11 cellular contexts compared by ENCODE assay signal in genomic region chr12:110591508-110592051, GRCh38. TPM values are rescaled to one million over a fixed set of nuclear protein-coding genes. Genes with fewer than 3 reads are reported as not detected.
DNase-seq lines count a peak whose midpoint lies in the region; ATAC-seq and TF ChIP-seq lines count a peak whose summit lies in the region.
"Had no signal": no experiment of that assay in that cellular context is flagged by ENCODE, and none has a peak within 500 bp of the region (broad histone marks: within the 10 kb centered on the region; RNA-seq: fewer than 3 reads in every experiment).

No MANE protein-coding gene starts in this region.

- H3K27me3 ChIP-seq in CD8-positive, alpha-beta memory T cell (ENCODE audit: insufficient read depth, low read length, poor library complexity, severe bottlenecking), result no peaks in the 10 kb centered on the region

- no peak overlapping the region for H3K4me3 Mint-ChIP-seq in CD8-positive, alpha-beta memory T cell
- no peak overlapping the region for H3K4me3 Mint-ChIP-seq in dendritic cell treated with granulocyte-macrophage colony-stimulating factor and Interleukin-4, amounts not matched to agents 40 ng/mL and 50 ng/mL, for 4 days
- peak overlapping the region; percentile 39 for H3K4me3 Mint-ChIP-seq in nephron progenitor cell

- H3K9me3 Mint-ChIP-seq in CD8-positive, alpha-beta memory T cell, result no peaks in the 10 kb centered on the region
- H3K9me3 Mint-ChIP-seq in dendritic cell treated with granulocyte-macrophage colony-stimulating factor and Interleukin-4, amounts not matched to agents 40 ng/mL and 50 ng/mL, for 4 days, result no peaks in the 10 kb centered on the region
- no peaks in the 10 kb centered on the region for H3K9me3 Mint-ChIP-seq in nephron progenitor cell

- H3K9me3 ChIP-seq in CD8-positive, alpha-beta memory T cell (ENCODE audit: low read length), result no peaks in the 10 kb centered on the region

- no peak overlapping the region for H3K27ac ChIP-seq in CD8-positive, alpha-beta memory T cell (ENCODE audit: low read depth, low read length)

- H3K36me3 ChIP-seq in CD8-positive, alpha-beta memory T cell (ENCODE audit: insufficient read depth, low read length), result no peaks in the 10 kb centered on the region

- no peak overlapping the region for H3K4me3 ChIP-seq in CD8-positive, alpha-beta memory T cell (ENCODE audit: low read length)

- no peak for DNase-seq in CD8-positive, alpha-beta memory T cell
- DNase-seq in NCI-H1105 (lab: John Stamatoyannopoulos, UW), result peak; percentile 29
- peak; percentile 19 for DNase-seq in nephron progenitor cell
- no peak for DNase-seq in superior temporal gyrus (ENCODE audit: extremely low spot score)
- no peak for DNase-seq in NCI-H1694 treated with DMSO at 0.1 percent for 48 hours (lab: John Stamatoyannopoulos, UW)
- DNase-seq in NCI-H345 (lab: John Stamatoyannopoulos, UW), result no peak
- DNase-seq: activated CD4-positive, CD25-positive, alpha-beta regulatory T cell; dermis blood vessel endothelial cell; mesendoderm had no signal

- H3K27ac Mint-ChIP-seq in CD8-positive, alpha-beta memory T cell, result peak overlapping the region in 5 of 8 donors; percentile 20 to 86 (median 71)
- H3K27ac Mint-ChIP-seq in dendritic cell treated with granulocyte-macrophage colony-stimulating factor and Interleukin-4, amounts not matched to agents 40 ng/mL and 50 ng/mL, for 4 days, result peak overlapping the region; percentile 92
- H3K27ac Mint-ChIP-seq in nephron progenitor cell, result peak overlapping the region; percentile 93

- no peak for TF ChIP-seq CTCF in nephron progenitor cell (IDR thresholded peaks at IDR 0.05)

- no peaks in the 10 kb centered on the region for H3K36me3 Mint-ChIP-seq in CD8-positive, alpha-beta memory T cell
- H3K36me3 Mint-ChIP-seq in dendritic cell treated with granulocyte-macrophage colony-stimulating factor and Interleukin-4, amounts not matched to agents 40 ng/mL and 50 ng/mL, for 4 days (ENCODE audit: low read depth), result no peaks in the 10 kb centered on the region
- no peaks in the 10 kb centered on the region for H3K36me3 Mint-ChIP-seq in nephron progenitor cell (ENCODE audit: low read depth)

- peaks cover 21% of the 10 kb centered on the region for H3K4me1 ChIP-seq in CD8-positive, alpha-beta memory T cell (ENCODE audit: insufficient read depth, low read length)

- peaks cover 0 to 1% of the 10 kb centered on the region in 2 donors for H3K27me3 Mint-ChIP-seq in CD8-positive, alpha-beta memory T cell
- no peaks in the 10 kb centered on the region for H3K27me3 Mint-ChIP-seq in dendritic cell treated with granulocyte-macrophage colony-stimulating factor and Interleukin-4, amounts not matched to agents 40 ng/mL and 50 ng/mL, for 4 days
- H3K27me3 Mint-ChIP-seq in nephron progenitor cell (ENCODE audit: low read depth, poor library complexity), result peaks cover 19% of the 10 kb centered on the region

- intact Hi-C loops in dendritic cell treated with granulocyte-macrophage colony-stimulating factor and Interleukin-4, amounts not matched to agents 40 ng/mL and 50 ng/mL, for 4 days (cut with micrococcal nuclease), result no loop called here

- CTCF ChIA-PET in CD8-positive, alpha-beta memory T cell (lab: Charles Lee), result interaction anchor here (1.9 to 14.5 kb wide), 3 partner anchors 11 to 37 kb away, joined by 4 to 154 read pairs (median 5); no protein-coding TSS in a partner anchor

- ATAC-seq in HG02870 (IDR thresholded peaks at IDR 0.05; ENCODE audit: unreplicated experiment), result no peak

- POLR2A ChIA-PET in CD8-positive, alpha-beta memory T cell (lab: Charles Lee), result no interaction called here

- H3K4me1 Mint-ChIP-seq in CD8-positive, alpha-beta memory T cell, result peaks cover 4 to 17% (median 11%) of the 10 kb centered on the region in 3 donors
- peaks cover 24% of the 10 kb centered on the region for H3K4me1 Mint-ChIP-seq in dendritic cell treated with granulocyte-macrophage colony-stimulating factor and Interleukin-4, amounts not matched to agents 40 ng/mL and 50 ng/mL, for 4 days (ENCODE audit: low read depth)
- peaks cover 15% of the 10 kb centered on the region for H3K4me1 Mint-ChIP-seq in nephron progenitor cell

RNA-seq across cellular contexts. Expression of gene PPTC7, which starts 8.5 kb away (rescaled TPM):
- 10 to 100 TPM; 52.0 TPM for total RNA-seq in CD8-positive, alpha-beta memory T cell
- 11.7 TPM for polyA plus RNA-seq in CD8-positive, alpha-beta memory T cell

RNA-seq across cellular contexts. Expression of gene TCTN1, which starts 22.3 kb away (rescaled TPM):
- total RNA-seq in CD8-positive, alpha-beta memory T cell, result 10 to 100 TPM in 1 of 2 experiments, 1 to 10 TPM in 1; 9.8 to 11.1 TPM
- polyA plus RNA-seq in CD8-positive, alpha-beta memory T cell, result 4.6 TPM

Comparison
In these comparisons a context has a peak if more than half of its experiments do, and no peak if none do; other contexts are left out.
1. DNase-seq: peak in NCI-H1105 (single experiment) and nephron progenitor cell (single experiment); none in CD8-positive, alpha-beta memory T cell (0 of 5), superior temporal gyrus (single experiment), NCI-H1694 treated with DMSO at 0.1 percent for 48 hours (single experiment) and NCI-H345 (single experiment).
2. Peak in every context shown above with its lines, with median percentiles within 50 percentile points of each other: H3K27ac Mint-ChIP-seq.